In genomic region chr12:13970803-13971202, GRCh38 we compare ENCODE assay signal across 1 cellular context.
TF ChIP-seq lines count a peak whose summit lies in the region.

No MANE protein-coding gene starts in this region.

TF ChIP-seq in GM23338, 12 proteins besides CTCF, POLR2A, EP300 and RAD21 (continued from another document):
- TF ChIP-seq, protein P1, sequence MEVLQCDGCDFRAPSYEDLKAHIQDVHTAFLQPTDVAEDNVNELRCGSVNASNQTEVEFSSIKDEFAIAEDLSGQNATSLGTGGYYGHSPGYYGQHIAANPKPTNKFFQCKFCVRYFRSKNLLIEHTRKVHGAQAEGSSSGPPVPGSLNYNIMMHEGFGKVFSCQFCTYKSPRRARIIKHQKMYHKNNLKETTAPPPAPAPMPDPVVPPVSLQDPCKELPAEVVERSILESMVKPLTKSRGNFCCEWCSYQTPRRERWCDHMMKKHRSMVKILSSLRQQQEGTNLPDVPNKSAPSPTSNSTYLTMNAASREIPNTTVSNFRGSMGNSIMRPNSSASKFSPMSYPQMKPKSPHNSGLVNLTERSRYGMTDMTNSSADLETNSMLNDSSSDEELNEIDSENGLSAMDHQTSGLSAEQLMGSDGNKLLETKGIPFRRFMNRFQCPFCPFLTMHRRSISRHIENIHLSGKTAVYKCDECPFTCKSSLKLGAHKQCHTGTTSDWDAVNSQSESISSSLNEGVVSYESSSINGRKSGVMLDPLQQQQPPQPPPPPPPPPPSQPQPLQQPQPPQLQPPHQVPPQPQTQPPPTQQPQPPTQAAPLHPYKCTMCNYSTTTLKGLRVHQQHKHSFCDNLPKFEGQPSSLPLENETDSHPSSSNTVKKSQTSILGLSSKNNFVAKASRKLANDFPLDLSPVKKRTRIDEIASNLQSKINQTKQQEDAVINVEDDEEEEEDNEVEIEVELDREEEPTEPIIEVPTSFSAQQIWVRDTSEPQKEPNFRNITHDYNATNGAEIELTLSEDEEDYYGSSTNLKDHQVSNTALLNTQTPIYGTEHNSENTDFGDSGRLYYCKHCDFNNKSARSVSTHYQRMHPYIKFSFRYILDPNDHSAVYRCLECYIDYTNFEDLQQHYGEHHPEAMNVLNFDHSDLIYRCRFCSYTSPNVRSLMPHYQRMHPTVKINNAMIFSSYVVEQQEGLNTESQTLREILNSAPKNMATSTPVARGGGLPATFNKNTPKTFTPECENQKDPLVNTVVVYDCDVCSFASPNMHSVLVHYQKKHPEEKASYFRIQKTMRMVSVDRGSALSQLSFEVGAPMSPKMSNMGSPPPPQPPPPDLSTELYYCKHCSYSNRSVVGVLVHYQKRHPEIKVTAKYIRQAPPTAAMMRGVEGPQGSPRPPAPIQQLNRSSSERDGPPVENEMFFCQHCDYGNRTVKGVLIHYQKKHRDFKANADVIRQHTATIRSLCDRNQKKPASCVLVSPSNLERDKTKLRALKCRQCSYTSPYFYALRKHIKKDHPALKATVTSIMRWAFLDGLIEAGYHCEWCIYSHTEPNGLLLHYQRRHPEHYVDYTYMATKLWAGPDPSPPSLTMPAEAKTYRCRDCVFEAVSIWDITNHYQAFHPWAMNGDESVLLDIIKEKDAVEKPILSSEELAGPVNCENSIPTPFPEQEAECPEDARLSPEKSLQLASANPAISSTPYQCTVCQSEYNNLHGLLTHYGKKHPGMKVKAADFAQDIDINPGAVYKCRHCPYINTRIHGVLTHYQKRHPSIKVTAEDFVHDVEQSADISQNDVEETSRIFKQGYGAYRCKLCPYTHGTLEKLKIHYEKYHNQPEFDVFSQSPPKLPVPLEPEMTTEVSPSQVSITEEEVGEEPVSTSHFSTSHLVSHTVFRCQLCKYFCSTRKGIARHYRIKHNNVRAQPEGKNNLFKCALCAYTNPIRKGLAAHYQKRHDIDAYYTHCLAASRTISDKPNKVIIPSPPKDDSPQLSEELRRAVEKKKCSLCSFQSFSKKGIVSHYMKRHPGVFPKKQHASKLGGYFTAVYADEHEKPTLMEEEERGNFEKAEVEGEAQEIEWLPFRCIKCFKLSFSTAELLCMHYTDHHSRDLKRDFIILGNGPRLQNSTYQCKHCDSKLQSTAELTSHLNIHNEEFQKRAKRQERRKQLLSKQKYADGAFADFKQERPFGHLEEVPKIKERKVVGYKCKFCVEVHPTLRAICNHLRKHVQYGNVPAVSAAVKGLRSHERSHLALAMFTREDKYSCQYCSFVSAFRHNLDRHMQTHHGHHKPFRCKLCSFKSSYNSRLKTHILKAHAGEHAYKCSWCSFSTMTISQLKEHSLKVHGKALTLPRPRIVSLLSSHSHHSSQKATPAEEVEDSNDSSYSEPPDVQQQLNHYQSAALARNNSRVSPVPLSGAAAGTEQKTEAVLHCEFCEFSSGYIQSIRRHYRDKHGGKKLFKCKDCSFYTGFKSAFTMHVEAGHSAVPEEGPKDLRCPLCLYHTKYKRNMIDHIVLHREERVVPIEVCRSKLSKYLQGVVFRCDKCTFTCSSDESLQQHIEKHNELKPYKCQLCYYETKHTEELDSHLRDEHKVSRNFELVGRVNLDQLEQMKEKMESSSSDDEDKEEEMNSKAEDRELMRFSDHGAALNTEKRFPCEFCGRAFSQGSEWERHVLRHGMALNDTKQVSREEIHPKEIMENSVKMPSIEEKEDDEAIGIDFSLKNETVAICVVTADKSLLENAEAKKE (CRISPR knock-in tag; IDR thresholded peaks at IDR 0.05): no peak
- TF ChIP-seq STAT1 (IDR thresholded peaks at IDR 0.05; ENCODE audit: unreplicated experiment): no peak
- TF ChIP-seq EZH2 (IDR thresholded peaks at IDR 0.05; ENCODE audit: low read depth, unreplicated experiment): no peak
- no peak for TF ChIP-seq CREB1 (CRISPR knock-in tag; IDR thresholded peaks at IDR 0.05; ENCODE audit: low read depth)
- TF ChIP-seq, protein P2, sequence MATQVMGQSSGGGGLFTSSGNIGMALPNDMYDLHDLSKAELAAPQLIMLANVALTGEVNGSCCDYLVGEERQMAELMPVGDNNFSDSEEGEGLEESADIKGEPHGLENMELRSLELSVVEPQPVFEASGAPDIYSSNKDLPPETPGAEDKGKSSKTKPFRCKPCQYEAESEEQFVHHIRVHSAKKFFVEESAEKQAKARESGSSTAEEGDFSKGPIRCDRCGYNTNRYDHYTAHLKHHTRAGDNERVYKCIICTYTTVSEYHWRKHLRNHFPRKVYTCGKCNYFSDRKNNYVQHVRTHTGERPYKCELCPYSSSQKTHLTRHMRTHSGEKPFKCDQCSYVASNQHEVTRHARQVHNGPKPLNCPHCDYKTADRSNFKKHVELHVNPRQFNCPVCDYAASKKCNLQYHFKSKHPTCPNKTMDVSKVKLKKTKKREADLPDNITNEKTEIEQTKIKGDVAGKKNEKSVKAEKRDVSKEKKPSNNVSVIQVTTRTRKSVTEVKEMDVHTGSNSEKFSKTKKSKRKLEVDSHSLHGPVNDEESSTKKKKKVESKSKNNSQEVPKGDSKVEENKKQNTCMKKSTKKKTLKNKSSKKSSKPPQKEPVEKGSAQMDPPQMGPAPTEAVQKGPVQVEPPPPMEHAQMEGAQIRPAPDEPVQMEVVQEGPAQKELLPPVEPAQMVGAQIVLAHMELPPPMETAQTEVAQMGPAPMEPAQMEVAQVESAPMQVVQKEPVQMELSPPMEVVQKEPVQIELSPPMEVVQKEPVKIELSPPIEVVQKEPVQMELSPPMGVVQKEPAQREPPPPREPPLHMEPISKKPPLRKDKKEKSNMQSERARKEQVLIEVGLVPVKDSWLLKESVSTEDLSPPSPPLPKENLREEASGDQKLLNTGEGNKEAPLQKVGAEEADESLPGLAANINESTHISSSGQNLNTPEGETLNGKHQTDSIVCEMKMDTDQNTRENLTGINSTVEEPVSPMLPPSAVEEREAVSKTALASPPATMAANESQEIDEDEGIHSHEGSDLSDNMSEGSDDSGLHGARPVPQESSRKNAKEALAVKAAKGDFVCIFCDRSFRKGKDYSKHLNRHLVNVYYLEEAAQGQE (IDR thresholded peaks at IDR 0.05; ENCODE audit: unreplicated experiment): no peak
- no peak for TF ChIP-seq POLR2AphosphoS5 (IDR thresholded peaks at IDR 0.05; ENCODE audit: low read depth)
- no peak for TF ChIP-seq NANOG (IDR thresholded peaks at IDR 0.05; ENCODE audit: borderline replicate concordance)
- no peak for TF ChIP-seq ZNF331 (CRISPR knock-in tag; IDR thresholded peaks at IDR 0.05; ENCODE audit: low read depth)
- TF ChIP-seq ZNF114 (CRISPR knock-in tag; IDR thresholded peaks at IDR 0.05): no peak
